In the genomic region with DNA sequence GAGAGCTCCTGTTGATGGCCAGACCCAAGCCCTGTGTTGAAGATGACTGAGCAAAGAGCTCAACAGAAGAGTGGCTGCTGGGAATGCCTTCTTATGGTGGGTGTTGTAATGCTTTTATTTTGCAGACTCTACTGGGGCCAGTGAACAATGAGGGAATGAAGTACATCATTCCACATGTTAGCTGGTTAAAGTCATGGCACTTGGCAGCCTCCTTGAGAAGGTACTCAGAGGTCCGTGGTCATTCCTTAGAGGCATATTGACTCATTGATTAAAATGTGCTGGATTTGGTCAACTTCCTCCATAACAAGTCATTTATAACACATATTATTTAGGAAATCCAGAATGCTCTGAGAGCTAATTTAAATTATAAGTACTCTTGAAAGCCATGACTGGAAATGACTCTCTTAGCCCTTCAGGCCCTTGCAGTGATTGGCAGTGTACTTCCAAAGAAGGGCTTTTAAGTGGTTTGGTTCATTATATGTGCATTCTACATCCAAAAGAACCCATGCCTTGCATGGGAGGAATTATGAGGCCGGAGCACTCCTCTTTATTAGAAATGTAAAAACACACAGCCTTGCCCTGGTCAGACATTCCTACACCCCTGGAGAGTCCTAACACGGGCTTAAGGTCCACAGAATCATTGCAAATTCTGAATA, we compare ENCODE assay signal across 20 cellular contexts.
"Had no signal": no experiment of that assay in that cellular context is flagged by ENCODE, and none has a peak within 500 bp of the region (broad histone marks: within the 10 kb centered on the region; RNA-seq: fewer than 3 reads in every experiment).

No MANE protein-coding gene starts in this region.

- H3K27me3 ChIP-seq: heart left ventricle, right atrium auricular region, sigmoid colon, testis, transverse colon had no signal

- H3K9me3 Mint-ChIP-seq: endodermal cell; naive B cell; nephron; stimulated activated naive B cell treated with anti-CD40 and anti-IgM and Interleukin-4, amounts not matched to agents 10 μg/mL and 1 μg/mL and 100 μg/mL, for 72 hours; stimulated activated naive CD8-positive, alpha-beta T cell treated with anti-CD3 and anti-CD28 coated beads, Interleukin-15, amount 100 ng/mL, for 72 hours had no signal

- H3K36me3 Mint-ChIP-seq: naive B cell; stimulated activated naive B cell treated with anti-CD40 and anti-IgM and Interleukin-4, amounts not matched to agents 10 μg/mL and 1 μg/mL and 100 μg/mL, for 72 hours had no signal

- H3K4me1 Mint-ChIP-seq: naive B cell; nephron; stimulated activated naive B cell treated with anti-CD40 and anti-IgM and Interleukin-4, amounts not matched to agents 10 μg/mL and 1 μg/mL and 100 μg/mL, for 72 hours; stimulated activated naive CD8-positive, alpha-beta T cell treated with anti-CD3 and anti-CD28 coated beads, Interleukin-15, amount 100 ng/mL, for 72 hours had no signal

- ATAC-seq: heart left ventricle; stimulated activated naive B cell treated with anti-CD40 and anti-IgM and Interleukin-4, amounts not matched to agents 10 μg/mL and 1 μg/mL and 100 μg/mL, for 72 hours; stimulated activated naive CD8-positive, alpha-beta T cell treated with anti-CD3 and anti-CD28 coated beads, Interleukin-15, amount 100 ng/mL, for 72 hours had no signal

- H3K4me3 ChIP-seq: coronary artery, heart left ventricle, right atrium auricular region, sigmoid colon, skin epidermis, testis, transverse colon had no signal

- H3K4me1 ChIP-seq: heart left ventricle, parathyroid adenoma, right atrium auricular region, testis, transverse colon had no signal

- H3K27ac ChIP-seq: coronary artery, heart left ventricle, parathyroid adenoma, right atrium auricular region, sigmoid colon, skin epidermis, testis, transverse colon had no signal

- H3K4me3 Mint-ChIP-seq: endodermal cell; naive B cell; nephron; stimulated activated naive B cell treated with anti-CD40 and anti-IgM and Interleukin-4, amounts not matched to agents 10 μg/mL and 1 μg/mL and 100 μg/mL, for 72 hours; stimulated activated naive CD8-positive, alpha-beta T cell treated with anti-CD3 and anti-CD28 coated beads, Interleukin-15, amount 100 ng/mL, for 72 hours had no signal

- H3K9me3 ChIP-seq: heart left ventricle, right atrium auricular region, sigmoid colon, testis, transverse colon had no signal

- DNase-seq: effector CD4-positive, alpha-beta T cell; endodermal cell; erythroblast; heart left ventricle; hippocampal formation; mesendoderm; naive B cell; occipital lobe; sigmoid colon; stimulated activated CD4-positive, alpha-beta T cell treated with anti-CD3 and anti-CD28 coated beads, Interleukin-2, amount 100 ng/mL, for 24 hours; stimulated activated CD4-positive, alpha-beta T cell treated with anti-CD3 and anti-CD28 coated beads, Interleukin-4, amount 100 ng/mL, for 4 hours; stimulated activated naive B cell treated with anti-CD40 and anti-IgM and Interleukin-4, amounts not matched to agents 10 μg/mL and 1 μg/mL and 100 μg/mL, for 72 hours; stimulated activated naive CD8-positive, alpha-beta T cell treated with anti-CD3 and anti-CD28 coated beads, Interleukin-15, amount 100 ng/mL, for 72 hours; testis; transverse colon had no signal

- H3K36me3 ChIP-seq: heart left ventricle, right atrium auricular region, sigmoid colon, transverse colon had no signal

- H3K27me3 Mint-ChIP-seq: stimulated activated naive CD8-positive, alpha-beta T cell treated with anti-CD3 and anti-CD28 coated beads, Interleukin-15, amount 100 ng/mL, for 72 hours had no signal

- H3K27ac Mint-ChIP-seq: endodermal cell; nephron; stimulated activated naive B cell treated with anti-CD40 and anti-IgM and Interleukin-4, amounts not matched to agents 10 μg/mL and 1 μg/mL and 100 μg/mL, for 72 hours; stimulated activated naive CD8-positive, alpha-beta T cell treated with anti-CD3 and anti-CD28 coated beads, Interleukin-15, amount 100 ng/mL, for 72 hours had no signal
